Comparison of ENCODE assay signal across 24 cellular contexts in the genomic region with DNA sequence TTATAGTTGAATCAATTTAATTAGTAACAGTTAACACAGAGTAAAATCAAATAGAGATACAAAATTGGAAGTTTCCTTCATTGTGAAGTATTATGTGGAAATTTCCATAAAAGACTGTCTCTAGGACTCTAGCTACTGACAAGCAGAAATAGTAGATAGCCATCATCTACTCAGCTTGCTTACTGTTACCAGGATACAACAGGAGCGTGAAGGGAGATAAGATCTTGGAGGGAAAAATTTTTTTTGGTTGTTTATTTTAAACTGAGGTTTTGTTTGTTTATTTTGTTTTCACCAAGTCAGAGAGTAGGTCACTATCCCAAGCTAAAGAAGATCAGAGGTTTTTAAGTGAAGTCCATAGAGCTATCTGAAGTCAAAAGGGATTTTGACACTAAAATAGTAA.
A peak's percentile ranks its signal among the peaks of the same experiment; 100 is the strongest.
DNase-seq lines count a peak whose midpoint lies in the region; ATAC-seq, FAIRE-seq and TF ChIP-seq lines count a peak whose summit lies in the region.
"Had no signal": no experiment of that assay in that cellular context is flagged by ENCODE, and none has a peak within 500 bp of the region (broad histone marks: within the 10 kb centered on the region; RNA-seq: fewer than 3 reads in every experiment).

No MANE protein-coding gene starts in this region.

- H3K18ac ChIP-seq in mesendoderm (ENCODE audit: low read length): no peak overlapping the region

- no peak overlapping the region for H4K5ac ChIP-seq in mesendoderm (ENCODE audit: low read length)

- no peak overlapping the region for H3K4ac ChIP-seq in mesendoderm (ENCODE audit: low read depth, low read length)

- no peak for FAIRE-seq in A549 (lab: Jason Lieb, UNC)

- no peak for TF ChIP-seq EP300 in A549 (IDR thresholded peaks at IDR 0.05)

- H3K9me3 Mint-ChIP-seq in WTC11 (no peaks in the 10 kb centered on the region), chondrocyte (ENCODE audit: low read depth) (no peaks in the 10 kb centered on the region)
- H3K9me3 Mint-ChIP-seq: H9 had no signal

- H3K4me1 Mint-ChIP-seq in WTC11 (peaks cover 18% of the 10 kb centered on the region), chondrocyte (ENCODE audit: low read depth) (peaks cover 4% of the 10 kb centered on the region)
- H3K4me1 Mint-ChIP-seq: B cell had no signal

- H4K8ac ChIP-seq in mesendoderm (ENCODE audit: low read depth, low read length): no peak overlapping the region

- H3K79me2 ChIP-seq in mesendoderm (ENCODE audit: control insufficient read depth, insufficient read depth, low read length): no peaks in the 10 kb centered on the region

- H3K27ac ChIP-seq in A549: no peak overlapping the region
- H3K27ac ChIP-seq in mesendoderm (ENCODE audit: low read depth, low read length): no peak overlapping the region
- H3K27ac ChIP-seq: C4-2B, SJCRH30 had no signal

- no peak overlapping the region for H2BK15ac ChIP-seq in mesendoderm (replicated peaks; ENCODE audit: low read depth)

- no peak overlapping the region for H3K56ac ChIP-seq in mesendoderm (ENCODE audit: low read length)

- no peak for TF ChIP-seq CTCF in A549 (IDR thresholded peaks at IDR 0.05)
- no peak for TF ChIP-seq CTCF in WTC11 (IDR thresholded peaks at IDR 0.05)
- no peak for TF ChIP-seq CTCF in chondrocyte (IDR thresholded peaks at IDR 0.05)
- no peak for TF ChIP-seq CTCF in foreskin fibroblast (IDR thresholded peaks at IDR 0.05; ENCODE audit: low read depth, low read length)

- WGBS in A549 (ENCODE audit: missing lambda C conversion rate): 37% methylated on average over 1 of the region's 1 CpG
- WGBS in mesendoderm (ENCODE audit: extremely low coverage, insufficient coverage, low lambda C conversion rate): no CpG with 5 or more reads among the region's 1 CpG

- no peak overlapping the region for H3K23ac ChIP-seq in mesendoderm (ENCODE audit: low read length)

- H3K27me3 Mint-ChIP-seq in WTC11 (ENCODE audit: low read depth) (no peaks in the 10 kb centered on the region), chondrocyte (ENCODE audit: low read depth) (peaks cover 5% of the 10 kb centered on the region)
- H3K27me3 Mint-ChIP-seq: B cell had no signal

- no peak overlapping the region for H2BK5ac ChIP-seq in mesendoderm (ENCODE audit: low read length)

- no peak overlapping the region for H3K27ac Mint-ChIP-seq in WTC11
- no peak overlapping the region for H3K27ac Mint-ChIP-seq in chondrocyte (ENCODE audit: unreplicated experiment)
- H3K27ac Mint-ChIP-seq: B cell; CD8-positive, alpha-beta T cell; HFFc6 had no signal

- H2AK5ac ChIP-seq in mesendoderm (ENCODE audit: low read length): no peak overlapping the region

- ATAC-seq in A549 (peak in 1 of 2 experiments; percentile 48; a peak in 2 of 6 replicates), WTC11 (no peak)
- ATAC-seq: CD8-positive, alpha-beta T cell; Right ventricle myocardium inferior had no signal

- H3K9ac ChIP-seq in mesendoderm (ENCODE audit: low read length): no peak overlapping the region

- H2BK120ac ChIP-seq in mesendoderm (ENCODE audit: low read depth, low read length): no peak overlapping the region

- H3K4me3 ChIP-seq in A549 (no peak overlapping the region), mesendoderm (ENCODE audit: low read length) (no peak overlapping the region), foreskin fibroblast (ENCODE audit: low read depth in 1 of 2, low read length in 2 of 2) (no peak overlapping the region)
- H3K4me3 ChIP-seq: SJCRH30 had no signal

- H3K4me3 Mint-ChIP-seq in WTC11: no peak overlapping the region
- H3K4me3 Mint-ChIP-seq in chondrocyte (ENCODE audit: unreplicated experiment): no peak overlapping the region
- H3K4me3 Mint-ChIP-seq: B cell; CD8-positive, alpha-beta T cell; H9; HFFc6 had no signal

- CTCF ChIA-PET in A549 (lab: Yijun Ruan, JAX) (no interaction called here), WTC11 (lab: Charles Lee) (no interaction called here)

- H3K36me3 Mint-ChIP-seq in WTC11 (no peaks in the 10 kb centered on the region), chondrocyte (ENCODE audit: low read depth) (no peaks in the 10 kb centered on the region)
- H3K36me3 Mint-ChIP-seq: CD8-positive, alpha-beta T cell had no signal

- H3K79me1 ChIP-seq in mesendoderm (ENCODE audit: low read length): no peaks in the 10 kb centered on the region

- DNase-seq in A549 (ENCODE audit: low read depth in 1 of 2, low spot score in 1 of 2) (peak in 1 of 2 experiments; percentile 13), H4 (ENCODE audit: low spot score) (peak; percentile 15), RPMI7951 (ENCODE audit: low read depth) (peak; percentile 8), mesendoderm (peak; percentile 63), WTC11 (ENCODE audit: low spot score) (no peak), chondrocyte (ENCODE audit: low spot score) (no peak), foreskin fibroblast (no peak)
- DNase-seq: Caco-2; CD8-positive, alpha-beta T cell; DMS 273 treated with DMSO at 0.1 percent for 48 hours; H9; HFFc6; IMR-90; KG1; NCI-H1092; NCI-H1417 treated with DMSO at 0.1 percent for 48 hours; NCI-H1694 treated with DMSO at 0.1 percent for 48 hours; NCI-H226; NCI-H510A; NCI-H774; SJCRH30 had no signal

- peaks cover 5% of the 10 kb centered on the region; the same call in 1 of the 3 replicates for H3K4me1 ChIP-seq in A549
- H3K4me1 ChIP-seq in mesendoderm (ENCODE audit: control insufficient read depth, low read depth, low read length): no peaks in the 10 kb centered on the region
- H3K4me1 ChIP-seq: Caco-2, SJCRH30 had no signal

- H3K36me3 ChIP-seq in mesendoderm (ENCODE audit: control insufficient read depth, insufficient read depth, low read length): no peaks in the 10 kb centered on the region
- H3K36me3 ChIP-seq: SJCRH30 had no signal

- TF ChIP-seq RAD21 in A549 (conservative IDR thresholded peaks at IDR 0.05 in 1 of 2, IDR thresholded peaks at IDR 0.05 in 1 of 2): no peak

- H3K4me2 ChIP-seq in A549: no peak overlapping the region; the same call in 2 of the 3 replicates
- H3K4me2 ChIP-seq in mesendoderm (ENCODE audit: low read length): no peak overlapping the region

- H3K27me3 ChIP-seq in mesendoderm (ENCODE audit: insufficient read depth, low read length, poor library complexity): no peaks in the 10 kb centered on the region
- H3K27me3 ChIP-seq: SJCRH30 had no signal

- POLR2A ChIA-PET in A549 (lab: Yijun Ruan, JAX): no interaction called here
- POLR2A ChIA-PET in WTC11 (lab: Charles Lee): no interaction called here

- no peak for TF ChIP-seq POLR2A in A549 (IDR thresholded peaks at IDR 0.05; ENCODE audit: low read length)

- no peaks in the 10 kb centered on the region for H3K9me3 ChIP-seq in A549
- H3K9me3 ChIP-seq: Caco-2, SJCRH30 had no signal

TF ChIP-seq in A549, 52 proteins besides CTCF, POLR2A, EP300 and RAD21:
- TF ChIP-seq KDM5A (IDR thresholded peaks at IDR 0.05): no peak
- no peak for TF ChIP-seq EHMT2 (IDR thresholded peaks at IDR 0.05; ENCODE audit: low read depth)
- peak; percentile 80 for TF ChIP-seq GATA3 (IDR thresholded peaks at IDR 0.05; ENCODE audit: borderline replicate concordance)
- no peak for TF ChIP-seq ZNF302 (CRISPR knock-in tag; IDR thresholded peaks at IDR 0.05)

TF ChIP-seq in WTC11, 78 proteins besides CTCF, POLR2A, EP300 and RAD21 (continues in another document):
- TF ChIP-seq JAZF1 (CRISPR knock-in tag; IDR thresholded peaks at IDR 0.05) (no peak), CREB1 (CRISPR knock-in tag; IDR thresholded peaks at IDR 0.05) (no peak), ZNF219 (CRISPR knock-in tag; IDR thresholded peaks at IDR 0.05; ENCODE audit: borderline replicate concordance) (no peak), ATF2 (CRISPR knock-in tag; IDR thresholded peaks at IDR 0.05; ENCODE audit: borderline replicate concordance, low read depth) (no peak), ZNF396 (CRISPR knock-in tag; IDR thresholded peaks at IDR 0.05; ENCODE audit: borderline replicate concordance) (no peak), ZNF423 (CRISPR knock-in tag; IDR thresholded peaks at IDR 0.05) (no peak)
- TF ChIP-seq, protein P1, sequence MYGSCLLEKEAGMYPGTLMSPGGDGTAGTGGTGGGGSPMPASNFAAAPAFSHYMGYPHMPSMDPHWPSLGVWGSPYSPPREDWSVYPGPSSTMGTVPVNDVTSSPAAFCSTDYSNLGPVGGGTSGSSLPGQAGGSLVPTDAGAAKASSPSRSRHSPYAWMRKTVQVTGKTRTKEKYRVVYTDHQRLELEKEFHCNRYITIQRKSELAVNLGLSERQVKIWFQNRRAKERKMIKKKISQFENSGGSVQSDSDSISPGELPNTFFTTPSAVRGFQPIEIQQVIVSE (CRISPR knock-in tag; IDR thresholded peaks at IDR 0.05; ENCODE audit: borderline replicate concordance): no peak
- TF ChIP-seq, protein P2, sequence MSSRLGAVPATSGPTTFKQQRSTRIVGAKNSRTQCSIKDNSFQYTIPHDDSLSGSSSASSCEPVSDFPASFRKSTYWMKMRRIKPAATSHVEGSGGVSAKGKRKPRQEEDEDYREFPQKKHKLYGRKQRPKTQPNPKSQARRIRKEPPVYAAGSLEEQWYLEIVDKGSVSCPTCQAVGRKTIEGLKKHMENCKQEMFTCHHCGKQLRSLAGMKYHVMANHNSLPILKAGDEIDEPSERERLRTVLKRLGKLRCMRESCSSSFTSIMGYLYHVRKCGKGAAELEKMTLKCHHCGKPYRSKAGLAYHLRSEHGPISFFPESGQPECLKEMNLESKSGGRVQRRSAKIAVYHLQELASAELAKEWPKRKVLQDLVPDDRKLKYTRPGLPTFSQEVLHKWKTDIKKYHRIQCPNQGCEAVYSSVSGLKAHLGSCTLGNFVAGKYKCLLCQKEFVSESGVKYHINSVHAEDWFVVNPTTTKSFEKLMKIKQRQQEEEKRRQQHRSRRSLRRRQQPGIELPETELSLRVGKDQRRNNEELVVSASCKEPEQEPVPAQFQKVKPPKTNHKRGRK (CRISPR knock-in tag; IDR thresholded peaks at IDR 0.05; ENCODE audit: borderline replicate concordance): no peak

Comparison
In these comparisons a context has a peak if more than half of its experiments do, and no peak if none do; other contexts are left out.
1. DNase-seq: peak in H4 (single experiment), RPMI7951 (single experiment) and mesendoderm (single experiment); none in WTC11 (single experiment), chondrocyte (single experiment) and foreskin fibroblast (0 of 2).